ENCODE assay signal across 23 cellular contexts in genomic region chr1:1240822-1241587, GRCh38. TPM values are rescaled to one million over a fixed set of nuclear protein-coding genes. Genes with fewer than 3 reads are reported as not detected.
DNase-seq lines count a peak whose midpoint lies in the region; ATAC-seq lines count a peak whose summit lies in the region.
"Had no signal": no experiment of that assay in that cellular context is flagged by ENCODE, and none has a peak within 500 bp of the region (broad histone marks: within the 10 kb centered on the region; RNA-seq: fewer than 3 reads in every experiment).

No MANE protein-coding gene starts in this region.

- peak overlapping the region in 1 of 10 experiments; percentile 19; a peak in 1 of 20 replicates for H3K4me3 ChIP-seq in BLaER1 treated with 17β-estradiol and CSF1 and Interleukin-3, amounts not matched to agents 10 nM and 100 nM
- H3K4me3 ChIP-seq: gastroesophageal sphincter, MG63, psoas muscle had no signal

- H3K4me1 ChIP-seq in BLaER1 treated with 17β-estradiol and CSF1 and Interleukin-3, amounts not matched to agents 10 nM and 100 nM: peaks cover 30 to 86% (median 72%) of the 10 kb centered on the region in 10 experiments
- H3K4me1 ChIP-seq: psoas muscle had no signal

- H3K27ac ChIP-seq in BLaER1 treated with 17β-estradiol and CSF1 and Interleukin-3, amounts not matched to agents 10 nM and 100 nM: peak overlapping the region in 4 of 11 experiments; percentile 32 to 47 (median 40); a peak in 7 of 22 replicates
- H3K27ac ChIP-seq: gastroesophageal sphincter, psoas muscle had no signal

- peak; percentile 1 for ATAC-seq in left lobe of liver
- ATAC-seq: activated T-helper 17 cell treated with anti-CD3 and anti-CD28 coated beads, Interleukin-2, amount 50 U/mL, for 72 hours; gastroesophageal sphincter; natural killer cell; psoas muscle; Right ventricle myocardium inferior had no signal

- peak overlapping the region; percentile 31 to 92 (median 82) for H3K4me2 ChIP-seq in BLaER1 treated with 17β-estradiol and CSF1 and Interleukin-3, amounts not matched to agents 10 nM and 100 nM

- H4K20me1 ChIP-seq in BLaER1 treated with 17β-estradiol and CSF1 and Interleukin-3, amounts not matched to agents 10 nM and 100 nM: peaks cover 6 to 86% (median 69%) of the 10 kb centered on the region in 11 experiments; a peak in 21 of 22 replicates

- peaks cover 9 to 60% (median 19%) of the 10 kb centered on the region in 11 experiments for H3K27me3 ChIP-seq in BLaER1 treated with 17β-estradiol and CSF1 and Interleukin-3, amounts not matched to agents 10 nM and 100 nM
- H3K27me3 ChIP-seq: MG63 had no signal

- H3K36me3 ChIP-seq in BLaER1 treated with 17β-estradiol and CSF1 and Interleukin-3, amounts not matched to agents 10 nM and 100 nM: 0 out of 22 replicates have a peak, but pooled peaks cover 0 to 2% (median 0%) of the 10 kb centered on the region in 11 experiments
- H3K36me3 ChIP-seq: MG63 had no signal

- DNase-seq in GM03348 (ENCODE audit: low spot score) (peak; percentile 63), RPMI8226 (peak; percentile 26), left lobe of liver (ENCODE audit: low spot score) (no peak), NCI-H146 (lab: John Stamatoyannopoulos, UW) (no peak), NCI-H1092 (lab: John Stamatoyannopoulos, UW) (no peak), SIG-M5 treated with dmso at 0.1 percent for 504 hours (lab: John Stamatoyannopoulos, UW; ENCODE audit: unreplicated experiment) (no peak)
- DNase-seq: activated CD4-positive, alpha-beta T cell treated with anti-CD3 and anti-CD28 coated beads, Interleukin-2, amount 10 ng/mL, durations not matched to agents 24 days and 14 days; COR-L47; effector CD8-positive, alpha-beta T cell; left cardiac atrium; MG63; natural killer cell; NCI-H2029 treated with DMSO at 0.1 percent for 48 hours; NCI-H510A treated with DMSO at 0.1 percent for 48 hours; psoas muscle; stimulated activated CD4-positive, alpha-beta T cell treated with anti-CD3 and anti-CD28 coated beads, Interleukin-4, amount 100 ng/mL, for 1 hour; trophoblast cell had no signal

- H3K9ac ChIP-seq in BLaER1 treated with 17β-estradiol and CSF1 and Interleukin-3, amounts not matched to agents 10 nM and 100 nM: peak overlapping the region in 9 of 11 experiments; percentile 12 to 58 (median 51); a peak in 15 of 22 replicates

- no peaks in the 10 kb centered on the region for H3K9me3 ChIP-seq in BLaER1 treated with 17β-estradiol and CSF1 and Interleukin-3, amounts not matched to agents 10 nM and 100 nM (replicated peaks in 1 of 11)
- H3K9me3 ChIP-seq: gastroesophageal sphincter, MG63, psoas muscle had no signal

RNA-seq across cellular contexts. Expression of gene C1QTNF12, which starts 5.5 kb away (rescaled TPM):
- 3.5 TPM for total RNA-seq in left lobe of liver

RNA-seq across cellular contexts. Expression of gene B3GALT6, which starts 9.0 kb away (rescaled TPM):
- total RNA-seq in left lobe of liver: 9.3 TPM

RNA-seq across cellular contexts. Expression of gene SDF4, which starts 9.2 kb away (rescaled TPM):
- 166 TPM for total RNA-seq in left lobe of liver

RNA-seq across cellular contexts. Expression of gene TNFRSF4, which starts 27.1 kb away (rescaled TPM):
- total RNA-seq in left lobe of liver: 0.38 TPM
- total RNA-seq: cerebellum, G401 had no signal

RNA-seq across cellular contexts. Expression of gene UBE2J2, which starts 32.6 kb away (rescaled TPM):
- 27.6 TPM for total RNA-seq in left lobe of liver

Comparison
In these comparisons a context has a peak if more than half of its experiments do, and no peak if none do; other contexts are left out.
1. DNase-seq: peak in GM03348 (single experiment) and RPMI8226 (single experiment); none in left lobe of liver (single experiment), NCI-H146 (single experiment), NCI-H1092 (single experiment) and SIG-M5 treated with dmso at 0.1 percent for 504 hours (single experiment).